22 cellular contexts compared by ENCODE assay signal in the genomic region with DNA sequence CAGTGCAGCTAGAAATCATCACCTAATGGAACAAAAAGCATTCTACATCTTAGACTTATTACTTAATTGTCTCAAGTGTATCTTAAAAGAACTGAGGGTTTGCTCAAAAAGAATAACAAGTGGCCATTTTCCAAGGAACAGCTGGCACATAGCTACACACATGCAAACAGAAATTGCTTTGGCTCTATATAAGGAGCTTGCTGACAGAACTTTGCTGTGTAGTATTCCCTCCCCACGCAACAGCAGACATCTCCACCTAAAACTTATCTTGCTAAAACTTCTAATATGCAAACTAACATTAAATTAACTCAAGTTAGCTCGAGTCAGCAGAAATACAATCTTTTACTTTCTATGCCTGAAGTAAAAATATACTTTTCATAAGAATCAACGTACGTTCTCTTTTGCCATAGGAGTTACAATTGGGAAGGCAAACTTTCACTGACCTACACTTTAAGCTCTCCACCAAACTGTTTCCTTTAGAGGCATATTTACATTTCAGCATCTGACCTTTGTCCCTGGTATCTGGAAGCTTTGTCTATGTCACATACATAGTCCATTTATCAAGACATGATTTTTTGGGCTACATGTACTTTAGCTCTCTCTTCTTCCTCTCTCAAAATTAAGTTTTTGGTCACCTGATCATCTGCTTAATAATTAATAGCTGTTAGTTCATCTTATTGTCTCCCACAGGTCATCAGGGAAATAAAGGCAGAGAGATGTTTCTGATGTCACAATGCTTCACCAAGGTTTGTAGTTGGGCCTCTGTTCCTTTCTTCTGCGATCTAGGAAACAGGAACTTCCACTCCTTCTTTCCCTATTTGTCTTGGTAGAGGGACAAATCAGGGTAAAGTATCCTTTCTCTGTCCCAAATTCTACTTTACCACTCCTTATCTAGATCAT.
DNase-seq lines count a peak whose midpoint lies in the region; ATAC-seq, FAIRE-seq and TF ChIP-seq lines count a peak whose summit lies in the region.
"Had no signal": no experiment of that assay in that cellular context is flagged by ENCODE, and none has a peak within 500 bp of the region (broad histone marks: within the 10 kb centered on the region; RNA-seq: fewer than 3 reads in every experiment).

No MANE protein-coding gene starts in this region.

- CTCF ChIA-PET in A549 (lab: Yijun Ruan, JAX) = no interaction called here

- no peak for ATAC-seq in A549
- ATAC-seq in left colon = peak; percentile 74
- peak; percentile 79 to 91 (median 86) for ATAC-seq in right lobe of liver
- ATAC-seq in T-helper 17 cell = no peak
- ATAC-seq: GM12878, GM23338, K562 had no signal

- H3K4me1 Mint-ChIP-seq in T-helper 17 cell = no peaks in the 10 kb centered on the region
- H3K4me1 Mint-ChIP-seq: CD14-positive monocyte; CD4-positive, alpha-beta memory T cell; GM23338 had no signal

- no peaks in the 10 kb centered on the region for H3K36me3 Mint-ChIP-seq in T-helper 17 cell (ENCODE audit: low read depth)
- H3K36me3 Mint-ChIP-seq: CD14-positive monocyte; CD4-positive, alpha-beta memory T cell had no signal

- H3K27me3 ChIP-seq in right lobe of liver = no peaks in the 10 kb centered on the region
- H3K27me3 ChIP-seq: BLaER1 had no signal

- H3K27ac Mint-ChIP-seq in T-helper 17 cell = no peak overlapping the region
- H3K27ac Mint-ChIP-seq: CD14-positive monocyte; CD4-positive, alpha-beta memory T cell; GM23338 had no signal

- TF ChIP-seq RAD21 in A549 (conservative IDR thresholded peaks at IDR 0.05 in 1 of 2, IDR thresholded peaks at IDR 0.05 in 1 of 2) = no peak

- TF ChIP-seq CTCF in A549 (IDR thresholded peaks at IDR 0.05) = no peak
- TF ChIP-seq CTCF in right lobe of liver (IDR thresholded peaks at IDR 0.05) = no peak

- no peak overlapping the region for H3K4me3 Mint-ChIP-seq in T-helper 17 cell
- H3K4me3 Mint-ChIP-seq: CD14-positive monocyte; CD4-positive, alpha-beta memory T cell; GM23338 had no signal

- no peak for TF ChIP-seq EP300 in A549 (IDR thresholded peaks at IDR 0.05)

- 62% methylated on average over 5 of the region's 5 CpGs for WGBS in A549 (ENCODE audit: missing lambda C conversion rate)
- WGBS in right lobe of liver (ENCODE audit: insufficient coverage, low coverage, low lambda C conversion rate, missing lambda C conversion rate) = 53% methylated on average over 5 of the region's 5 CpGs

- POLR2A ChIA-PET in A549 (lab: Yijun Ruan, JAX) = no interaction called here

- H3K9me3 ChIP-seq in A549 (no peaks in the 10 kb centered on the region), right lobe of liver (no peaks in the 10 kb centered on the region), T-helper 17 cell (ENCODE audit: control insufficient read depth, low read length, poor library complexity, severe bottlenecking) (no peaks in the 10 kb centered on the region)
- H3K9me3 ChIP-seq: BLaER1 had no signal

- H3K36me3 ChIP-seq in right lobe of liver = no peaks in the 10 kb centered on the region
- H3K36me3 ChIP-seq: BLaER1 had no signal

- H3K27me3 Mint-ChIP-seq in T-helper 17 cell = no peaks in the 10 kb centered on the region
- H3K27me3 Mint-ChIP-seq: CD4-positive, alpha-beta memory T cell had no signal

- DNase-seq in A549 (ENCODE audit: low read depth in 1 of 2, low spot score in 1 of 2) (no peak), HuH-7.5 (ENCODE audit: low spot score) (peak; percentile 2), left colon (no peak), right lobe of liver (no peak), SIG-M5 treated with dmso at 0.1 percent for 504 hours (lab: John Stamatoyannopoulos, UW; ENCODE audit: unreplicated experiment) (no peak), GM19239 (ENCODE audit: insufficient read length, low spot score) (no peak), T-helper 17 cell (no peak)
- no peak for DNase-seq in activated CD4-positive, alpha-beta T cell treated with anti-CD3 and anti-CD28 coated beads, Interleukin-2, amount 50 U/mL, for 1 hour
- DNase-seq: Calu3; CD4-positive, alpha-beta memory T cell; DMS53; DND-41; EL; HCEC 1CT; IMR-90 had no signal

- H3K27ac ChIP-seq in A549 (no peak overlapping the region), right lobe of liver (no peak overlapping the region)
- H3K27ac ChIP-seq: 22Rv1, BLaER1 had no signal

- no peak overlapping the region for H3K4me2 ChIP-seq in A549
- H3K4me2 ChIP-seq: BLaER1, GM23338 had no signal

- FAIRE-seq in A549 (lab: Jason Lieb, UNC) = no peak
- no peak for FAIRE-seq in GM19239 (lab: Jason Lieb, UNC)
- FAIRE-seq: GM12878, H54, K562 had no signal

- H3K4me1 ChIP-seq in A549 (no peaks in the 10 kb centered on the region), right lobe of liver (peaks cover 0 to 6% (median 3%) of the 10 kb centered on the region in 4 donors)
- H3K4me1 ChIP-seq: BLaER1 had no signal

- TF ChIP-seq POLR2A in A549 (IDR thresholded peaks at IDR 0.05; ENCODE audit: low read length) = no peak
- no peak for TF ChIP-seq POLR2A in right lobe of liver (IDR thresholded peaks at IDR 0.05)

- no peak overlapping the region for H3K4me3 ChIP-seq in A549
- no peak overlapping the region for H3K4me3 ChIP-seq in right lobe of liver
- H3K4me3 ChIP-seq: BLaER1, GM12878, GM23338, K562 had no signal

- intact Hi-C loops in left colon (cut with DNase I, micrococcal nuclease) = no loop called here
- intact Hi-C loops in right lobe of liver (cut with DNase I) = no loop called here

TF ChIP-seq in A549, 52 proteins besides CTCF, POLR2A, EP300 and RAD21:
- TF ChIP-seq MAFK (IDR thresholded peaks at IDR 0.05; ENCODE audit: partially characterized antibody) (peak; percentile 50), HOXB13 (CRISPR knock-in tag; IDR thresholded peaks at IDR 0.05; ENCODE audit: low read depth) (no peak)

Comparison
In these comparisons a context has a peak if more than half of its experiments do, and no peak if none do; other contexts are left out.
1. ATAC-seq: peak in left colon (single experiment) and right lobe of liver (4 of 4); none in A549 (0 of 2) and T-helper 17 cell (single experiment).